In the genomic region with DNA sequence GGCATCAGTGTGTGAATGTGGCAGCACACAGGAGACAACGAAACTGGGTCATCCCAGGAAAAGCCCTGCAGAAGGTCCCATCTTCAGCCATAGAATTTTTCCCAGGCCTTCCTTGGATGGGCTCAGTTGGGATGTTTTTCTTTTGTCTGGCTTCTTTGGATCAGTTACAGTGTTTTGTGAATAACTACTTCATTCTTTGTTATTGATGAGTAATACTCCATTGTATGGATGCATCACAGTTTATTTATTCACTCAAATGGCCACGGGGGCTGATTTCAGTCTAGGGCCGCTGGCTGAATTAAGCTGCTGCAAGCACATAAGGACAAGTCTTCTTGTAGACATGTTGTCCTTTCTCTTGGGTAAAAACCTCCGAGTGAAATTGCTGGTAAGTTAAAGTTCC, we compare ENCODE assay signal across 22 cellular contexts.
DNase-seq lines count a peak whose midpoint lies in the region; ATAC-seq and TF ChIP-seq lines count a peak whose summit lies in the region.
"Had no signal": no experiment of that assay in that cellular context is flagged by ENCODE, and none has a peak within 500 bp of the region (broad histone marks: within the 10 kb centered on the region; RNA-seq: fewer than 3 reads in every experiment).

No MANE protein-coding gene starts in this region.

- no peaks in the 10 kb centered on the region for H3K4me1 Mint-ChIP-seq in stimulated activated naive B cell treated with anti-CD40 and anti-IgM and Interleukin-4, amounts not matched to agents 10 μg/mL and 1 μg/mL and 100 μg/mL, for 72 hours

- H3K36me3 Mint-ChIP-seq in stimulated activated naive B cell treated with anti-CD40 and anti-IgM and Interleukin-4, amounts not matched to agents 10 μg/mL and 1 μg/mL and 100 μg/mL, for 72 hours: no peaks in the 10 kb centered on the region
- H3K36me3 Mint-ChIP-seq: CD8-positive, alpha-beta T cell had no signal

- H3K4me3 Mint-ChIP-seq in stimulated activated naive B cell treated with anti-CD40 and anti-IgM and Interleukin-4, amounts not matched to agents 10 μg/mL and 1 μg/mL and 100 μg/mL, for 72 hours: no peak overlapping the region
- H3K4me3 Mint-ChIP-seq: CD8-positive, alpha-beta T cell had no signal

- H3K27ac ChIP-seq in brain microvascular endothelial cell: peak overlapping the region; percentile 55
- H3K27ac ChIP-seq: A549; BLaER1 treated with 17β-estradiol and CSF1 and Interleukin-3, amounts not matched to agents 10 nM and 100 nM; SK-N-MC had no signal

- H3K36me3 ChIP-seq in brain microvascular endothelial cell (replicated peaks): no peaks in the 10 kb centered on the region
- H3K36me3 ChIP-seq: BLaER1 treated with 17β-estradiol and CSF1 and Interleukin-3, amounts not matched to agents 10 nM and 100 nM had no signal

- in situ Hi-C loops in brain microvascular endothelial cell (cut with HindIII; ENCODE audit: low pct_ligation_motif_present, low sequenced_read_pairs): no loop called here

- ATAC-seq in stimulated activated naive B cell treated with anti-CD40 and anti-IgM and Interleukin-4, amounts not matched to agents 10 μg/mL and 1 μg/mL and 100 μg/mL, for 72 hours (replicated peaks): no peak
- no peak for ATAC-seq in HG02840 (IDR thresholded peaks at IDR 0.05; ENCODE audit: low FRiP score, unreplicated experiment)
- ATAC-seq: A549; CD8-positive, alpha-beta T cell had no signal

- TF ChIP-seq CTCF in brain microvascular endothelial cell (IDR thresholded peaks at IDR 0.05; ENCODE audit: low read depth, low read length, missing control alignments): no peak

- H3K27me3 Mint-ChIP-seq in stimulated activated naive B cell treated with anti-CD40 and anti-IgM and Interleukin-4, amounts not matched to agents 10 μg/mL and 1 μg/mL and 100 μg/mL, for 72 hours: peaks cover 0 to 4% of the 10 kb centered on the region in 2 donors

- peak; percentile 48 for DNase-seq in EH (ENCODE audit: low read depth)
- peak; percentile 32 for DNase-seq in M059J (ENCODE audit: low read depth)
- peak; percentile 59 for DNase-seq in brain microvascular endothelial cell
- peak; percentile 25 for DNase-seq in fibroblast of peridontal ligament (ENCODE audit: extremely low read depth)
- DNase-seq in NCI-H82 (lab: John Stamatoyannopoulos, UW): no peak
- no peak for DNase-seq in stimulated activated naive B cell treated with anti-CD40 and anti-IgM and Interleukin-4, amounts not matched to agents 10 μg/mL and 1 μg/mL and 100 μg/mL, for 72 hours
- DNase-seq in T1000 (lab: John Stamatoyannopoulos, UW): no peak
- DNase-seq: Calu3; CD8-positive, alpha-beta T cell; EL; MM.1S; NCI-H1092 treated with DMSO at 0.1 percent for 48 hours; NCI-H2081; NCI-H2171 treated with DMSO at 0.1 percent for 48 hours; NCI-H446; NCI-H526 treated with DMSO at 0.1 percent for 48 hours; NK-92 treated with Interleukin-12 subunit alpha and Interleukin-12 subunit beta, amount 100 ng/mL, for 24 hours; SHP77 had no signal

- no peak overlapping the region for H3K4me3 ChIP-seq in brain microvascular endothelial cell (ENCODE audit: low read depth, low read length)
- H3K4me3 ChIP-seq: A549; BLaER1 treated with 17β-estradiol and CSF1 and Interleukin-3, amounts not matched to agents 10 nM and 100 nM; SK-N-MC had no signal

- H3K9me3 Mint-ChIP-seq in stimulated activated naive B cell treated with anti-CD40 and anti-IgM and Interleukin-4, amounts not matched to agents 10 μg/mL and 1 μg/mL and 100 μg/mL, for 72 hours: peaks cover 0 to 2% of the 10 kb centered on the region in 2 donors
- H3K9me3 Mint-ChIP-seq: CD8-positive, alpha-beta T cell had no signal

- no peak overlapping the region for H3K27ac Mint-ChIP-seq in stimulated activated naive B cell treated with anti-CD40 and anti-IgM and Interleukin-4, amounts not matched to agents 10 μg/mL and 1 μg/mL and 100 μg/mL, for 72 hours
- H3K27ac Mint-ChIP-seq: CD8-positive, alpha-beta T cell had no signal

- no peaks in the 10 kb centered on the region for H3K27me3 ChIP-seq in brain microvascular endothelial cell (replicated peaks)
- H3K27me3 ChIP-seq: BLaER1 treated with 17β-estradiol and CSF1 and Interleukin-3, amounts not matched to agents 10 nM and 100 nM had no signal

Comparison
In these comparisons a context has a peak if more than half of its experiments do, and no peak if none do; other contexts are left out.
1. DNase-seq: peak in EH (single experiment), M059J (single experiment), brain microvascular endothelial cell (single experiment) and fibroblast of peridontal ligament (single experiment); none in NCI-H82 (single experiment), stimulated activated naive B cell treated with anti-CD40 and anti-IgM and Interleukin-4, amounts not matched to agents 10 μg/mL and 1 μg/mL and 100 μg/mL, for 72 hours (single experiment) and T1000 (single experiment).